17 cellular contexts compared by ENCODE assay signal in genomic region chr10:51302316-51302715, GRCh38.
DNase-seq lines count a peak whose midpoint lies in the region; ATAC-seq and TF ChIP-seq lines count a peak whose summit lies in the region.
"Had no signal": no experiment of that assay in that cellular context is flagged by ENCODE, and none has a peak within 500 bp of the region (broad histone marks: within the 10 kb centered on the region; RNA-seq: fewer than 3 reads in every experiment).

No MANE protein-coding gene starts in this region.

- ATAC-seq in Right ventricle myocardium inferior = peak; percentile 53
- ATAC-seq in gastroesophageal sphincter = peak; percentile 46
- ATAC-seq in psoas muscle = peak in 1 of 4 donors; percentile 48
- peak; percentile 83 for ATAC-seq in aorta (ENCODE audit: low FRiP score)
- no peak for ATAC-seq in natural killer cell
- ATAC-seq: stimulated activated naive B cell treated with anti-CD40 and anti-IgM and Interleukin-4, amounts not matched to agents 10 μg/mL and 1 μg/mL and 100 μg/mL, for 72 hours had no signal

- H3K27me3 Mint-ChIP-seq in natural killer cell (ENCODE audit: low read depth in 2 of 2) = peaks cover 0 to 3% of the 10 kb centered on the region in 2 donors
- H3K27me3 Mint-ChIP-seq: activated CD4-positive, alpha-beta memory T cell treated with anti-CD3 and anti-CD28 coated beads, Interleukin-2, amount 10 ng/mL, durations not matched to agents 7 days and 5 days; activated T-cell treated with anti-CD3 and anti-CD28 coated beads, Interleukin-2, amount 50 U/mL, for 24 hours; CD4-positive, CD25-positive, alpha-beta regulatory T cell; stimulated activated naive B cell treated with anti-CD40 and anti-IgM and Interleukin-4, amounts not matched to agents 10 μg/mL and 1 μg/mL and 100 μg/mL, for 72 hours had no signal

- H3K4me3 ChIP-seq in gastroesophageal sphincter = no peak overlapping the region
- no peak overlapping the region for H3K4me3 ChIP-seq in psoas muscle
- H3K4me3 ChIP-seq in aorta (ENCODE audit: low read length in 2 of 2) = no peak overlapping the region

- H3K4me3 Mint-ChIP-seq in natural killer cell = no peak overlapping the region
- H3K4me3 Mint-ChIP-seq: activated CD4-positive, alpha-beta memory T cell treated with anti-CD3 and anti-CD28 coated beads, Interleukin-2, amount 10 ng/mL, durations not matched to agents 7 days and 5 days; activated T-cell treated with anti-CD3 and anti-CD28 coated beads, Interleukin-2, amount 50 U/mL, for 24 hours; CD4-positive, CD25-positive, alpha-beta regulatory T cell; stimulated activated naive B cell treated with anti-CD40 and anti-IgM and Interleukin-4, amounts not matched to agents 10 μg/mL and 1 μg/mL and 100 μg/mL, for 72 hours had no signal

- H3K27ac Mint-ChIP-seq in natural killer cell = no peak overlapping the region
- H3K27ac Mint-ChIP-seq: activated CD4-positive, alpha-beta memory T cell treated with anti-CD3 and anti-CD28 coated beads, Interleukin-2, amount 10 ng/mL, durations not matched to agents 7 days and 5 days; activated T-cell treated with anti-CD3 and anti-CD28 coated beads, Interleukin-2, amount 50 U/mL, for 24 hours; CD4-positive, CD25-positive, alpha-beta regulatory T cell; stimulated activated naive B cell treated with anti-CD40 and anti-IgM and Interleukin-4, amounts not matched to agents 10 μg/mL and 1 μg/mL and 100 μg/mL, for 72 hours had no signal

- H3K4me1 ChIP-seq in gastroesophageal sphincter (peaks cover 11 to 40% (median 12%) of the 10 kb centered on the region in 3 donors), psoas muscle (peaks cover 39% of the 10 kb centered on the region), aorta (ENCODE audit: control insufficient read depth in 1 of 2, insufficient read depth in 2 of 2, low read length in 2 of 2) (peaks cover 7 to 12% of the 10 kb centered on the region in 2 donors)

- H3K36me3 ChIP-seq in gastroesophageal sphincter (no peaks in the 10 kb centered on the region), psoas muscle (ENCODE audit: insufficient read depth in 1 of 2, low read depth in 1 of 2) (no peaks in the 10 kb centered on the region), aorta (ENCODE audit: control insufficient read depth in 1 of 2, insufficient read depth in 2 of 2, low read length in 1 of 2) (no peaks in the 10 kb centered on the region)
- H3K36me3 ChIP-seq: brain microvascular endothelial cell had no signal

- no peaks in the 10 kb centered on the region for H3K27me3 ChIP-seq in gastroesophageal sphincter
- no peaks in the 10 kb centered on the region for H3K27me3 ChIP-seq in psoas muscle (ENCODE audit: insufficient read depth in 3 of 3, low read length in 2 of 3)
- H3K27me3 ChIP-seq in aorta (ENCODE audit: control insufficient read depth in 1 of 2, insufficient read depth in 2 of 2, low read length in 1 of 2) = no peaks in the 10 kb centered on the region
- H3K27me3 ChIP-seq: brain microvascular endothelial cell had no signal

- no peaks in the 10 kb centered on the region for H3K9me3 ChIP-seq in gastroesophageal sphincter
- no peaks in the 10 kb centered on the region for H3K9me3 ChIP-seq in psoas muscle
- no peaks in the 10 kb centered on the region for H3K9me3 ChIP-seq in aorta (ENCODE audit: control insufficient read depth, low read length)

- TF ChIP-seq POLR2A in gastroesophageal sphincter (IDR thresholded peaks at IDR 0.05) = no peak

- intact Hi-C loops in Right ventricle myocardium inferior (cut with DNase I) (no loop called here), cardiac septum (cut with DNase I) (no loop called here), psoas muscle (cut with DNase I) (no loop called here), aorta (cut with DNase I) (loop anchor here in 1 of 2 donors (1.0 to 10.0 kb wide), 3 partner anchors 122 to 298 kb away; partner anchors contain the start of gene PRKG1), natural killer cell (cut with micrococcal nuclease) (no loop called here)

- H3K9me3 Mint-ChIP-seq in natural killer cell = no peaks in the 10 kb centered on the region
- H3K9me3 Mint-ChIP-seq: activated CD4-positive, alpha-beta memory T cell treated with anti-CD3 and anti-CD28 coated beads, Interleukin-2, amount 10 ng/mL, durations not matched to agents 7 days and 5 days; activated T-cell treated with anti-CD3 and anti-CD28 coated beads, Interleukin-2, amount 50 U/mL, for 24 hours; stimulated activated naive B cell treated with anti-CD40 and anti-IgM and Interleukin-4, amounts not matched to agents 10 μg/mL and 1 μg/mL and 100 μg/mL, for 72 hours had no signal

- 17 to 23% methylated on average over 1 of the region's 1 CpG for WGBS in gastroesophageal sphincter (ENCODE audit: low coverage in 1 of 2), 2 donors
- 14 to 50% (median 14%) methylated on average over 1 of the region's 1 CpG for WGBS in psoas muscle, 3 donors
- 0 to 3% methylated on average over 1 of the region's 1 CpG for WGBS in aorta, 2 donors

- H3K27ac ChIP-seq in gastroesophageal sphincter = peak overlapping the region; percentile 53 to 74 (median 73)
- peak overlapping the region; percentile 79 for H3K27ac ChIP-seq in psoas muscle
- H3K27ac ChIP-seq in aorta (ENCODE audit: low read depth in 1 of 2, low read length in 2 of 2) = no peak overlapping the region
- H3K27ac ChIP-seq: brain microvascular endothelial cell, parathyroid adenoma had no signal

- DNase-seq in Right ventricle myocardium inferior (ENCODE audit: missing footprints) (no peak), cardiac septum (ENCODE audit: low spot score) (no peak), psoas muscle (no peak), aorta (no peak), Kasumi-1 (lab: John Stamatoyannopoulos, UW) (no peak), natural killer cell (no peak), hippocampal formation (lab: John Stamatoyannopoulos, UW) (no peak)
- DNase-seq: activated CD4-positive, alpha-beta memory T cell treated with anti-CD3 and anti-CD28 coated beads, Interleukin-2, amount 10 ng/mL, durations not matched to agents 7 days and 5 days; activated naive CD4-positive, alpha-beta T cell treated with anti-CD3 and anti-CD28 coated beads, Interleukin-2, amount 50 U/mL, for 16 hours; activated T-cell treated with anti-CD3 and anti-CD28 coated beads, Interleukin-2, amount 50 U/mL, for 24 hours; CD4-positive, CD25-positive, alpha-beta regulatory T cell; DMS153; NCI-H1436 treated with DMSO at 0.1 percent for 48 hours; stimulated activated naive B cell treated with anti-CD40 and anti-IgM and Interleukin-4, amounts not matched to agents 10 μg/mL and 1 μg/mL and 100 μg/mL, for 72 hours had no signal

- TF ChIP-seq CTCF in gastroesophageal sphincter (IDR thresholded peaks at IDR 0.05) (no peak), psoas muscle (IDR thresholded peaks at IDR 0.05) (no peak), natural killer cell (IDR thresholded peaks at IDR 0.05) (no peak)

- TF ChIP-seq EP300 in gastroesophageal sphincter (IDR thresholded peaks at IDR 0.05) = no peak

- H3K4me1 Mint-ChIP-seq in natural killer cell = peaks cover 0 to 5% of the 10 kb centered on the region in 2 donors
- H3K4me1 Mint-ChIP-seq: activated CD4-positive, alpha-beta memory T cell treated with anti-CD3 and anti-CD28 coated beads, Interleukin-2, amount 10 ng/mL, durations not matched to agents 7 days and 5 days; CD4-positive, CD25-positive, alpha-beta regulatory T cell; stimulated activated naive B cell treated with anti-CD40 and anti-IgM and Interleukin-4, amounts not matched to agents 10 μg/mL and 1 μg/mL and 100 μg/mL, for 72 hours had no signal

- no peaks in the 10 kb centered on the region for H3K36me3 Mint-ChIP-seq in natural killer cell
- H3K36me3 Mint-ChIP-seq: CD4-positive, CD25-positive, alpha-beta regulatory T cell; stimulated activated naive B cell treated with anti-CD40 and anti-IgM and Interleukin-4, amounts not matched to agents 10 μg/mL and 1 μg/mL and 100 μg/mL, for 72 hours had no signal

Comparison
In these comparisons a context has a peak if more than half of its experiments do, and no peak if none do; other contexts are left out.
1. ATAC-seq: peak in Right ventricle myocardium inferior (single experiment), gastroesophageal sphincter (single experiment) and aorta (single experiment); none in natural killer cell (0 of 3).
2. H3K27ac ChIP-seq: peak in gastroesophageal sphincter (4 of 4) and psoas muscle (single experiment); none in aorta (0 of 2).